Comparison of ENCODE assay signal across 10 cellular contexts in the genomic region with DNA sequence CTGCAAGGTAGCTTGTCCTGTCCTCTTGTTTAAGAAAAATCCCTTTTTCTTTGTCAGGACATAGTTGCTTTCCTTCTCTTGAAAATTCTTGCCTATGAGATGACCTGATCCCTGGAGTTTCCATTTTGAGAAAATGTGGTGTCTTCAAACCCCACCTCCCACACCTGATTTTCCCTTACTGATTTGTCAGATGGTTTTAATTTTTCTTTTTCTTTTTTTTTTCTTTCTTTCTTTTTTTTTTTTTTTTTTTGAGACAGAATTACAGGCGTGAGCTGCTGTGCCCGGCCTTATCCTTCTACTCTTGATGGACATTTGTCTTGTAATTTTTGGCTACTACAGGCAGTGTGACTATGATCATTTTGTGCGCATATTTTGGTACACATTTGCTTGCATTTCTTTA. TPM values are rescaled to one million over a fixed set of nuclear protein-coding genes. Genes with fewer than 3 reads are reported as not detected.
A peak's percentile ranks its signal among the peaks of the same experiment; 100 is the strongest.
DNase-seq lines count a peak whose midpoint lies in the region; ATAC-seq, FAIRE-seq and TF ChIP-seq lines count a peak whose summit lies in the region.
"Had no signal": no experiment of that assay in that cellular context is flagged by ENCODE, and none has a peak within 500 bp of the region (broad histone marks: within the 10 kb centered on the region; RNA-seq: fewer than 3 reads in every experiment).

No MANE protein-coding gene starts in this region.

- H3K79me1 ChIP-seq in mesenchymal stem cell (replicated peaks; ENCODE audit: low read length, poor library complexity, severe bottlenecking) = peaks cover 22% of the 10 kb centered on the region

- FAIRE-seq in GM12878 (lab: Jason Lieb, UNC) = no peak

- TF ChIP-seq CTCF in AG04449 (IDR thresholded peaks at IDR 0.05; ENCODE audit: insufficient read depth, low read length, missing control alignments) (no peak), GM12878 (IDR thresholded peaks at IDR 0.05 in 2 of 3, conservative IDR thresholded peaks at IDR 0.05 in 1 of 3; ENCODE audit: control insufficient read depth in 2 of 3, extremely low read depth in 1 of 3, insufficient read depth in 1 of 3, low read depth in 3 of 3, low read length in 3 of 3) (no peak)

- no peak overlapping the region for H2BK5ac ChIP-seq in mesenchymal stem cell (ENCODE audit: low read depth, low read length, poor library complexity, severe bottlenecking)

- no peak for TF ChIP-seq RAD21 in GM12878 (IDR thresholded peaks at IDR 0.05; ENCODE audit: insufficient read depth, low read depth, low read length)

- peaks cover 5% of the 10 kb centered on the region for H3K79me2 ChIP-seq in GM12878 (ENCODE audit: control insufficient read depth, insufficient read depth, low read length)

- no peak overlapping the region for H2BK12ac ChIP-seq in mesenchymal stem cell (ENCODE audit: low read length in 2 of 2)

- RAD21 ChIA-PET in GM12878 (lab: Charles Lee; ENCODE audit: unreplicated experiment) = no interaction called here

- H3K23ac ChIP-seq in mesenchymal stem cell (ENCODE audit: low read length in 2 of 2) = no peak overlapping the region

- H3K27ac ChIP-seq in GM12878 (ENCODE audit: control insufficient read depth, insufficient read depth) (no peak overlapping the region), mesenchymal stem cell (ENCODE audit: low read length, poor library complexity, severe bottlenecking) (no peak overlapping the region)

- H2AFZ ChIP-seq in GM12878 (ENCODE audit: control insufficient read depth, low read depth, low read length) (0 out of 2 replicates have a peak overlapping the region, but pooled peaks have one; percentile 96), mesenchymal stem cell (ENCODE audit: low read depth, low read length) (no peak overlapping the region)

- no peak overlapping the region for H2BK15ac ChIP-seq in mesenchymal stem cell (ENCODE audit: low read depth, poor library complexity, severe bottlenecking)

- no peak overlapping the region for H2BK120ac ChIP-seq in mesenchymal stem cell (ENCODE audit: low read depth, low read length)

- in situ Hi-C loops in HAP-1 (cut with MboI; ENCODE audit: low sequenced_read_pairs) (no loop called here), GM12878 (cut with MboI) (no loop called here)

- H2AK5ac ChIP-seq in mesenchymal stem cell (ENCODE audit: low read length, severe bottlenecking) = no peak overlapping the region

- no peak overlapping the region for H4K8ac ChIP-seq in mesenchymal stem cell (ENCODE audit: low read length)

- no peak overlapping the region for H3K4ac ChIP-seq in mesenchymal stem cell (ENCODE audit: low read depth in 1 of 2, low read length in 2 of 2)

- H4K91ac ChIP-seq in mesenchymal stem cell (ENCODE audit: low read length) = no peak overlapping the region

- no TSS peak for BruUV-seq in GM12878 (replicated peaks; lab: Mats Ljungman, UMichigan)

- intact Hi-C loops in GM12878 (cut with micrococcal nuclease; ENCODE audit: unreplicated experiment) = no loop called here

- peak overlapping the region; percentile 93 for H3K4me2 ChIP-seq in GM12878 (ENCODE audit: control insufficient read depth, insufficient read depth)
- no peak overlapping the region for H3K4me2 ChIP-seq in mesenchymal stem cell (ENCODE audit: low read length, poor library complexity, severe bottlenecking)

- WGBS in GM12878 (ENCODE audit: insufficient coverage, insufficient replicate concordance, low lambda C conversion rate, missing lambda C conversion rate) = no CpG with 5 or more reads among the region's 3 CpGs
- WGBS in mesenchymal stem cell = 100% methylated on average over 3 of the region's 3 CpGs

- TF ChIP-seq EP300 in GM12878 (IDR thresholded peaks at IDR 0.05; ENCODE audit: borderline replicate concordance in 1 of 2, control insufficient read depth in 1 of 2, low read depth in 2 of 2, low read length in 2 of 2) = no peak

- H3K18ac ChIP-seq in mesenchymal stem cell (ENCODE audit: low read depth in 1 of 2, low read length in 2 of 2) = no peak overlapping the region

- H3K4me3 ChIP-seq in AG04449 (ENCODE audit: low read depth, low read length) (peak overlapping the region; percentile 100; the same call in 1 of the 2 replicates), HAP-1 (peak overlapping the region; percentile 62; the same call in 1 of the 2 replicates), GM12878 (peak overlapping the region; percentile 72; the same call in 1 of the 2 replicates), mesenchymal stem cell (ENCODE audit: insufficient read depth in 1 of 2, low read depth in 1 of 2, low read length in 2 of 2) (peak overlapping the region in 1 of 2 experiments; percentile 95)

- DNase-seq in AG04449 (ENCODE audit: low read depth, low spot score) (no peak), HAP-1 (ENCODE audit: low spot score in 2 of 2) (no peak), GM12878 (ENCODE audit: low read depth, low spot score) (no peak), mesenchymal stem cell (no peak), hypothalamus (lab: John Stamatoyannopoulos, UW) (no peak), GOT3 (lab: John Stamatoyannopoulos, UW) (no peak), NOMO-1 treated with dmso at 0.1 percent for 144 hours (lab: John Stamatoyannopoulos, UW; ENCODE audit: unreplicated experiment) (no peak), NCI-H2227 (lab: John Stamatoyannopoulos, UW; ENCODE audit: unreplicated experiment) (no peak)
- DNase-seq: activated CD4-positive, alpha-beta T cell treated with anti-CD3 and anti-CD28 coated beads, Interleukin-2, amount 50 U/mL, for 4 hours; NCI-H510A had no signal

- no peaks in the 10 kb centered on the region for H3K9me3 ChIP-seq in HAP-1
- H3K9me3 ChIP-seq in GM12878 (replicated peaks; ENCODE audit: control insufficient read depth, insufficient read depth, low read length) = peaks cover 8% of the 10 kb centered on the region; the same call in 2 of the 3 replicates
- H3K9me3 ChIP-seq in mesenchymal stem cell (ENCODE audit: control insufficient read depth, low read length) = peaks cover 36% of the 10 kb centered on the region

- TF ChIP-seq POLR2A in GM12878 (IDR thresholded peaks at IDR 0.05; ENCODE audit: low read depth, low read length) = no peak

- SMC1A ChIA-PET in GM12878 (lab: Charles Lee; ENCODE audit: uncharacterized antibody, unreplicated experiment) = interaction anchor here (1.2 kb wide), 1 partner anchor 15 kb away, joined by 3 read pairs; no protein-coding TSS in a partner anchor

- no peak overlapping the region for H3K14ac ChIP-seq in mesenchymal stem cell (ENCODE audit: low read length in 2 of 2)

- H3K36me3 ChIP-seq in HAP-1 (replicated peaks) = no peaks in the 10 kb centered on the region; the same call in 1 of the 2 replicates
- no peaks in the 10 kb centered on the region for H3K36me3 ChIP-seq in GM12878 (ENCODE audit: control insufficient read depth in 2 of 2, insufficient read depth in 2 of 2, low read length in 1 of 2)
- peaks cover 10 to 21% of the 10 kb centered on the region in 2 experiments for H3K36me3 ChIP-seq in mesenchymal stem cell (ENCODE audit: control insufficient read depth in 1 of 2, insufficient read depth in 2 of 2, low read depth in 1 of 2, low read length in 2 of 2)

- CTCF ChIA-PET in AG04449 (lab: Yijun Ruan, JAX) = interaction anchor here (0.7 kb wide), 1 partner anchor 372 kb away, joined by 3 read pairs; no protein-coding TSS in a partner anchor
- CTCF ChIA-PET in GM12878 (lab: Yijun Ruan, JAX) = no interaction called here

- no peaks in the 10 kb centered on the region for H3K27me3 ChIP-seq in HAP-1 (ENCODE audit: low read depth)
- no peaks in the 10 kb centered on the region for H3K27me3 ChIP-seq in GM12878 (replicated peaks in 1 of 2; ENCODE audit: control insufficient read depth in 2 of 2, insufficient read depth in 2 of 2, low read length in 1 of 2)
- no peaks in the 10 kb centered on the region for H3K27me3 ChIP-seq in mesenchymal stem cell (ENCODE audit: control insufficient read depth in 1 of 2, insufficient read depth in 1 of 2, low read length in 2 of 2)

- POLR2A ChIA-PET in AG04449 (lab: Yijun Ruan, JAX) = no interaction called here
- POLR2A ChIA-PET in GM12878 (lab: Charles Lee) = no interaction called here

- H3K9ac ChIP-seq in GM12878 (ENCODE audit: control insufficient read depth, insufficient read depth, low read length) = no peak overlapping the region
- H3K9ac ChIP-seq in mesenchymal stem cell (ENCODE audit: low read length) = peak overlapping the region; percentile 93

- no peak for ATAC-seq in GM12878

- H4K20me1 ChIP-seq in GM12878 (ENCODE audit: control insufficient read depth, insufficient read depth) = no peaks in the 10 kb centered on the region

- H3K4me1 ChIP-seq in HAP-1 (peaks cover 3% of the 10 kb centered on the region), GM12878 (ENCODE audit: control insufficient read depth, insufficient read depth, low read length) (peaks cover 4% of the 10 kb centered on the region; the same call in 1 of the 2 replicates), mesenchymal stem cell (ENCODE audit: control insufficient read depth, insufficient read depth, low read depth, low read length) (peaks cover 9% of the 10 kb centered on the region)

RNA-seq across cellular contexts. Expression of gene ZNF345, which starts 1.2 kb away (rescaled TPM):
- total RNA-seq in GM12878 (2013; cell fraction: nucleolus; rRNA removed) = 15.4 and 19.1 TPM in 2 replicates
- total RNA-seq in GM12878 (2014; rRNA removed) (1.3 and 1.9 TPM in 2 replicates), GM12878 (2014; rRNA removed; fragmentation: Illumina TruSeq; extraction: Trizol) (1.8 and 1.9 TPM in 2 replicates), GM12878 (2021) (1.5 and 1.8 TPM in 2 replicates)
- polyA plus RNA-seq in GM12878 (2011; ENCODE audit: low read depth) = 1.3 TPM
- polyA plus RNA-seq in GM12878 (2011; rRNA removed) (2.3 and 3.3 TPM in 2 replicates), GM12878 (2014; fragmentation: Illumina TruSeq; extraction: Trizol) (2.4 and 2.6 TPM in 2 replicates), GM12878 (2014; fragmentation: Nextera tagmentation; extraction: Ambion mirVana) (1 to 10 TPM; 1.3 to 1.5 TPM), GM12878 (2014; rRNA removed) (1.7 and 2.3 TPM in 2 replicates), GM12878 (2016; fragmentation: Nextera tagmentation; extraction: Ambion mirVana) (1 to 10 TPM; 2.1 to 3.0 TPM)
- 0.74 and 1.2 TPM in 2 replicates for polyA plus RNA-seq in GM12878 (2011; cell fraction: cytosol; rRNA removed)
- polyA plus RNA-seq in GM12878 (2011; cell fraction: nucleus; rRNA removed) = 2.0 and 2.1 TPM in 2 replicates
- polyA plus RNA-seq in GM12878 (2012) = 2.7 and 2.9 TPM in 2 replicates
- 1.8 and 2.1 TPM in 2 replicates for polyA minus RNA-seq in GM12878 (2011; rRNA and poly(A)+ RNA removed)
- polyA minus RNA-seq in GM12878 (2011; cell fraction: cytosol; rRNA and poly(A)+ RNA removed) = not detected in 2 replicates
- polyA minus RNA-seq in GM12878 (2011; cell fraction: nucleus; rRNA and poly(A)+ RNA removed) = 0.97 and 2.1 TPM in 2 replicates
- 1.4 TPM for polyA plus RNA-seq in mesenchymal stem cell (2013, experiment 1 of 2)
- 1.3 TPM for polyA plus RNA-seq in mesenchymal stem cell (2013, experiment 2 of 2)

RNA-seq across cellular contexts. Expression of gene ZNF790, which starts 13.7 kb away (rescaled TPM):
- total RNA-seq in GM12878 (2013; cell fraction: nucleolus; rRNA removed) = 19.7 and 23.4 TPM in 2 replicates
- total RNA-seq in GM12878 (2014; rRNA removed) = 3.1 and 3.2 TPM in 2 replicates
- total RNA-seq in GM12878 (2014; rRNA removed; fragmentation: Illumina TruSeq; extraction: Trizol) = 5.2 and 5.3 TPM in 2 replicates
- 2.5 and 2.9 TPM in 2 replicates for total RNA-seq in GM12878 (2021)
- polyA plus RNA-seq in GM12878 (2011; ENCODE audit: low read depth) = 2.7 TPM
- polyA plus RNA-seq in GM12878 (2011; rRNA removed) = 0.87 and 1.7 TPM in 2 replicates
- polyA plus RNA-seq in GM12878 (2011; cell fraction: cytosol; rRNA removed) = 0.72 and 1.3 TPM in 2 replicates
- 0.51 and 0.91 TPM in 2 replicates for polyA plus RNA-seq in GM12878 (2011; cell fraction: nucleus; rRNA removed)
- polyA plus RNA-seq in GM12878 (2012) = 2.3 and 3.6 TPM in 2 replicates
- 2.7 and 3.7 TPM in 2 replicates for polyA plus RNA-seq in GM12878 (2014; fragmentation: Illumina TruSeq; extraction: Trizol)
- polyA plus RNA-seq in GM12878 (2014; fragmentation: Nextera tagmentation; extraction: Ambion mirVana) = 1 to 10 TPM; 1.6 to 2.5 TPM
- polyA plus RNA-seq in GM12878 (2014; rRNA removed) = 1.6 and 2.1 TPM in 2 replicates
- 1 to 10 TPM; 3.2 to 4.2 TPM for polyA plus RNA-seq in GM12878 (2016; fragmentation: Nextera tagmentation; extraction: Ambion mirVana)
- 1.6 and 2.2 TPM in 2 replicates for polyA minus RNA-seq in GM12878 (2011; rRNA and poly(A)+ RNA removed)
- 0.31 and 0.53 TPM in 2 replicates for polyA minus RNA-seq in GM12878 (2011; cell fraction: cytosol; rRNA and poly(A)+ RNA removed)
- polyA minus RNA-seq in GM12878 (2011; cell fraction: nucleus; rRNA and poly(A)+ RNA removed) = 0.67 and 0.85 TPM in 2 replicates
- polyA plus RNA-seq in mesenchymal stem cell (2013, experiment 1 of 2) = 2.4 TPM
- 2.3 TPM for polyA plus RNA-seq in mesenchymal stem cell (2013, experiment 2 of 2)
